8 cellular contexts compared by ENCODE assay signal in genomic region chr14:55446127-55446736, GRCh38. TPM values are rescaled to one million over a fixed set of nuclear protein-coding genes. Genes with fewer than 3 reads are reported as not detected.
DNase-seq lines count a peak whose midpoint lies in the region; ATAC-seq and TF ChIP-seq lines count a peak whose summit lies in the region.

No MANE protein-coding gene starts in this region.

- H4K91ac ChIP-seq in H9 (ENCODE audit: insufficient read length, low read depth, low read length), result no peak overlapping the region

- H4K5ac ChIP-seq in H9 (ENCODE audit: insufficient read length, low read depth, low read length), result no peak overlapping the region

- no peaks in the 10 kb centered on the region for H3K27me3 Mint-ChIP-seq in CD4-positive, CD25-positive, alpha-beta regulatory T cell
- no peaks in the 10 kb centered on the region for H3K27me3 Mint-ChIP-seq in H9 (ENCODE audit: low read depth)
- no peaks in the 10 kb centered on the region for H3K27me3 Mint-ChIP-seq in stimulated activated naive B cell treated with anti-CD40 and anti-IgM and Interleukin-4, amounts not matched to agents 10 μg/mL and 1 μg/mL and 100 μg/mL, for 72 hours

- no peak overlapping the region for H4K8ac ChIP-seq in H9 (replicated peaks; ENCODE audit: insufficient read length, low read depth, low read length)

- H2BK5ac ChIP-seq in H9 (ENCODE audit: insufficient read length, low read length), result no peak overlapping the region

- no peak overlapping the region for H3K27ac ChIP-seq in CD4-positive, CD25-positive, alpha-beta regulatory T cell (ENCODE audit: insufficient read depth, low read length, poor library complexity, severe bottlenecking)
- no peak overlapping the region for H3K27ac ChIP-seq in H9 (ENCODE audit: insufficient read length, low read depth, low read length)

- H3T11ph ChIP-seq in H9 (ENCODE audit: low read length), result no peak overlapping the region

- H3K56ac ChIP-seq in H9 (ENCODE audit: insufficient read length, low read depth, low read length), result no peak overlapping the region

- H3K9ac ChIP-seq in H9 (ENCODE audit: extremely low read depth, insufficient read length, low read length), result no peak overlapping the region

- H2BK12ac ChIP-seq in H9 (ENCODE audit: insufficient read length, low read depth, low read length), result no peak overlapping the region

- no peak for ATAC-seq in CD4-positive, CD25-positive, alpha-beta regulatory T cell (ENCODE audit: low read depth in 2 of 2)
- peak in 1 of 2 donors; percentile 24 for ATAC-seq in stimulated activated naive B cell treated with anti-CD40 and anti-IgM and Interleukin-4, amounts not matched to agents 10 μg/mL and 1 μg/mL and 100 μg/mL, for 72 hours (replicated peaks)
- no peak for ATAC-seq in HG02938 (IDR thresholded peaks at IDR 0.05; ENCODE audit: unreplicated experiment)

- no peaks in the 10 kb centered on the region for H3K36me3 Mint-ChIP-seq in CD4-positive, CD25-positive, alpha-beta regulatory T cell
- H3K36me3 Mint-ChIP-seq in H9 (ENCODE audit: insufficient read depth in 1 of 3, low read depth in 3 of 3), result no peaks in the 10 kb centered on the region
- no peaks in the 10 kb centered on the region for H3K36me3 Mint-ChIP-seq in stimulated activated naive B cell treated with anti-CD40 and anti-IgM and Interleukin-4, amounts not matched to agents 10 μg/mL and 1 μg/mL and 100 μg/mL, for 72 hours

- H3K79me1 ChIP-seq in H9 (ENCODE audit: insufficient read depth, low read depth, low read length, poor library complexity, severe bottlenecking), result no peaks in the 10 kb centered on the region

- no peaks in the 10 kb centered on the region for H3K9me3 ChIP-seq in CD4-positive, CD25-positive, alpha-beta regulatory T cell (ENCODE audit: control insufficient read depth in 2 of 2, low read length in 2 of 2)
- H3K9me3 ChIP-seq in H9 (ENCODE audit: control insufficient read depth, low read depth, low read length), result no peaks in the 10 kb centered on the region

- no peaks in the 10 kb centered on the region for H4K20me1 ChIP-seq in H9 (ENCODE audit: control insufficient read depth, insufficient read depth, insufficient read length)

- no peak overlapping the region for H3K4me3 ChIP-seq in CD4-positive, CD25-positive, alpha-beta regulatory T cell (ENCODE audit: low read depth, low read length)

- H3K27ac Mint-ChIP-seq in CD4-positive, CD25-positive, alpha-beta regulatory T cell, result no peak overlapping the region
- H3K27ac Mint-ChIP-seq in H9, result 0 out of 7 replicates have a peak overlapping the region, but pooled peaks of 1 of the 3 experiments have one; percentile 15
- no peak overlapping the region for H3K27ac Mint-ChIP-seq in stimulated activated naive B cell treated with anti-CD40 and anti-IgM and Interleukin-4, amounts not matched to agents 10 μg/mL and 1 μg/mL and 100 μg/mL, for 72 hours

- H2AFZ ChIP-seq in H9 (ENCODE audit: low read length), result no peak overlapping the region

- H3K36me3 ChIP-seq in CD4-positive, CD25-positive, alpha-beta regulatory T cell (ENCODE audit: control insufficient read depth, insufficient read depth, low read length), result no peaks in the 10 kb centered on the region

- H3K4me3 Mint-ChIP-seq in CD4-positive, CD25-positive, alpha-beta regulatory T cell, result no peak overlapping the region
- no peak overlapping the region for H3K4me3 Mint-ChIP-seq in H9
- no peak overlapping the region for H3K4me3 Mint-ChIP-seq in stimulated activated naive B cell treated with anti-CD40 and anti-IgM and Interleukin-4, amounts not matched to agents 10 μg/mL and 1 μg/mL and 100 μg/mL, for 72 hours

- no peak overlapping the region for H3K23ac ChIP-seq in H9 (ENCODE audit: insufficient read length, low read depth, low read length)

- H3K14ac ChIP-seq in H9 (ENCODE audit: insufficient read depth, low read length), result no peak overlapping the region

- no peaks in the 10 kb centered on the region for H3K79me2 ChIP-seq in H9 (ENCODE audit: insufficient read depth, low read length)

- no CpG with 5 or more reads among the region's 5 CpGs for WGBS in H9 (ENCODE audit: extremely low coverage, insufficient read length, low lambda C conversion rate)

- no peaks in the 10 kb centered on the region for H3K23me2 ChIP-seq in H9 (ENCODE audit: insufficient read length, low read depth, low read length, poor library complexity, severe bottlenecking)

- no peak overlapping the region for H2BK20ac ChIP-seq in H9 (ENCODE audit: low read depth, low read length, poor library complexity, severe bottlenecking)

- H3K4me1 Mint-ChIP-seq in CD4-positive, CD25-positive, alpha-beta regulatory T cell, result peaks cover 0 to 3% (median 0%) of the 10 kb centered on the region in 4 donors
- peaks cover 0 to 8% of the 10 kb centered on the region in 2 experiments; a peak in 2 of 4 replicates for H3K4me1 Mint-ChIP-seq in H9
- peaks cover 10 to 27% of the 10 kb centered on the region in 2 donors for H3K4me1 Mint-ChIP-seq in stimulated activated naive B cell treated with anti-CD40 and anti-IgM and Interleukin-4, amounts not matched to agents 10 μg/mL and 1 μg/mL and 100 μg/mL, for 72 hours

- no peak overlapping the region for H2AK5ac ChIP-seq in H9 (ENCODE audit: insufficient read length, low read length)

- TF ChIP-seq CTCF in H9 (conservative IDR thresholded peaks at IDR 0.05), result peak; percentile 83

- H3K9me3 Mint-ChIP-seq in CD4-positive, CD25-positive, alpha-beta regulatory T cell, result no peaks in the 10 kb centered on the region
- H3K9me3 Mint-ChIP-seq in H9, result no peaks in the 10 kb centered on the region; a peak in 1 of 5 replicates
- H3K9me3 Mint-ChIP-seq in stimulated activated naive B cell treated with anti-CD40 and anti-IgM and Interleukin-4, amounts not matched to agents 10 μg/mL and 1 μg/mL and 100 μg/mL, for 72 hours, result no peaks in the 10 kb centered on the region

- no peak overlapping the region for H2BK15ac ChIP-seq in H9 (ENCODE audit: low read depth, low read length)

- DNase-seq in CD4-positive, CD25-positive, alpha-beta regulatory T cell, result peak; percentile 18 to 61 (median 38)
- peak; percentile 71 for DNase-seq in H9
- DNase-seq in NCI-H226, result peak; percentile 58
- DNase-seq in activated CD4-positive, CD25-positive, alpha-beta regulatory T cell treated with anti-CD3 and anti-CD28 coated beads, Interleukin-2, amount 50 U/mL, for 16 hours (ENCODE audit: low read depth, low spot score), result peak; percentile 28
- DNase-seq in dermis blood vessel endothelial cell, result peak; percentile 89
- peak; percentile 88 for DNase-seq in medulla oblongata (ENCODE audit: extremely low spot score)
- DNase-seq in stimulated activated naive B cell treated with anti-CD40 and anti-IgM and Interleukin-4, amounts not matched to agents 10 μg/mL and 1 μg/mL and 100 μg/mL, for 72 hours, result peak; percentile 13

- H3K4me2 ChIP-seq in H9 (ENCODE audit: insufficient read depth, insufficient read length, low read length), result no peak overlapping the region

- H3K4ac ChIP-seq in H9 (ENCODE audit: low read depth, low read length), result no peak overlapping the region

- H3K27me3 ChIP-seq in CD4-positive, CD25-positive, alpha-beta regulatory T cell (ENCODE audit: control insufficient read depth, insufficient read depth, low read length), result no peaks in the 10 kb centered on the region
- H3K27me3 ChIP-seq in H9 (ENCODE audit: insufficient read depth, low read length), result no peaks in the 10 kb centered on the region

- no peak overlapping the region for H3K18ac ChIP-seq in H9 (ENCODE audit: insufficient read length, low read depth, low read length)

- no peak overlapping the region for H2BK120ac ChIP-seq in H9 (ENCODE audit: low read depth, low read length, poor library complexity, severe bottlenecking)

- no peaks in the 10 kb centered on the region for H3K4me1 ChIP-seq in CD4-positive, CD25-positive, alpha-beta regulatory T cell (ENCODE audit: control insufficient read depth, insufficient read depth, low read length, poor library complexity, severe bottlenecking)
- no peaks in the 10 kb centered on the region for H3K4me1 ChIP-seq in H9 (ENCODE audit: insufficient read depth, low read length)

RNA-seq across cellular contexts. Expression of gene TBPL2, which starts 5.8 kb away (rescaled TPM):
- total RNA-seq in CD4-positive, CD25-positive, alpha-beta regulatory T cell, result not detected
- polyA plus RNA-seq in CD4-positive, CD25-positive, alpha-beta regulatory T cell, result not detected
- total RNA-seq in H9 (2021) (not detected in 2 replicates), dermis blood vessel endothelial cell (not detected in 2 replicates)

RNA-seq across cellular contexts. Expression of gene ATG14, which starts 34.6 kb away (rescaled TPM):
- total RNA-seq in CD4-positive, CD25-positive, alpha-beta regulatory T cell, result 19.0 TPM
- polyA plus RNA-seq in CD4-positive, CD25-positive, alpha-beta regulatory T cell, result 1 to 10 TPM; 5.8 to 9.3 (median 5.9) TPM
- total RNA-seq in H9 (2021) (11.8 and 13.6 TPM in 2 replicates), dermis blood vessel endothelial cell (15.7 and 17.4 TPM in 2 replicates)

Comparison
In these comparisons a context has a peak if more than half of its experiments do, and no peak if none do; other contexts are left out.
1. DNase-seq: peak in every context shown above with its lines; median percentile 89 in dermis blood vessel endothelial cell; 88 in medulla oblongata; 71 in H9; 58 in NCI-H226; 38 in CD4-positive, CD25-positive, alpha-beta regulatory T cell; 28 in activated CD4-positive, CD25-positive, alpha-beta regulatory T cell treated with anti-CD3 and anti-CD28 coated beads, Interleukin-2, amount 50 U/mL, for 16 hours; 13 in stimulated activated naive B cell treated with anti-CD40 and anti-IgM and Interleukin-4, amounts not matched to agents 10 μg/mL and 1 μg/mL and 100 μg/mL, for 72 hours.